8 cellular contexts compared by ENCODE assay signal in the genomic region with DNA sequence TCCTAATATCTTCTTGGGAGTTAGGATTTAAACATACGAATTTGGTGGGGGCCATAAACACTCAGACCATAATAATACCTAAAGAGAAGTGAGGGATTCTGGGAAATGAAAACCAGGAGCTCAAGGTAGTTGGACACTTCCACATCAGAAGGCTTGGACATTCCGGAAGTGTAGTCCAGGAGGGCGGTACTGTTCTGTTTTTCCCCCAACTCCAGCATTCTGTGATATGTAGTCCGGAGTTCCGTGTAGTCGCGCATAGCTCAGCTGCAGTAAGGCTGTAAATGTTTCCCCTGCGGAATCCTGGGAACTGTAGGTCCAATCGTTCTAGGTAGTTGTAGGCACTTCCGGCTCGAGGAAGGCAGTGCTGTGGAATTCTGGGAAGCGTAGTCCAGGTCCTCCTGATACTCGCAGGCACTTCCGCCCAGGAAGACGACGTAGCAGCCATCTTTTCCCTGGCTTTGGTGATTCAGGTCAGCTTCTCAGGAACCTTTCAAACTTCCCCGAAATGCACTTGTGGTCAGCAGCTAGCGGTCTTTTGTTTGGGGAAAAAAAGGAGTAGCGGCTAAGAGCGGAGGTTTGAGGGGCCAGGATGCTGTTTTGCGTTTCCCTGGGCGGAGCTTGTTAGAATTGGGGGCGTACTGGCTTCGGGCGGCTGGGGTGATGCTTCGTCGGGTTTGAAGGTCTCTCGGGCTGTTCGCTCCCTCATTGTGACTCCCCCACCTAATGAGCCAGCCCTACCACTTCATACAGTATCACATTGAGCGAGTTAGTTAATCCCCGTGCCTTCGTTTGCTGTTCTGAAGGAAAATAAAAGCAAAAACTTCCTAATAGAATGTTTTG. TPM values are rescaled to one million over a fixed set of nuclear protein-coding genes. Genes with fewer than 3 reads are reported as not detected.
A peak's percentile ranks its signal among the peaks of the same experiment; 100 is the strongest.
DNase-seq lines count a peak whose midpoint lies in the region; ATAC-seq and TF ChIP-seq lines count a peak whose summit lies in the region.

A gene (plus strand): TSS at position 428 of the 840 bp plus-strand sequence. CDS start 4,981 bp downstream, outside the sequence.

- intact Hi-C loops in heart right ventricle (cut with DNase I) = loop anchor here in 6 of 10 donors (1.0 to 10.0 kb wide), 12 partner anchors 24 to 139 kb away; a partner anchor contains a TSS
- intact Hi-C loops in posterior cingulate gyrus (cut with DNase I) = loop anchor here (1.0 to 2.0 kb wide), 5 partner anchors 24 to 114 kb away; a partner anchor contains a TSS

- peak; percentile 28 for TF ChIP-seq POLR2A in GM10847 (IDR thresholded peaks at IDR 0.05; ENCODE audit: extremely low read depth, insufficient read length)
- peak in 2 of 4 donors; percentile 9 to 52 for TF ChIP-seq POLR2A in upper lobe of left lung (IDR thresholded peaks at IDR 0.05)

- TF ChIP-seq EP300 in upper lobe of left lung (IDR thresholded peaks at IDR 0.05) = no peak

- H3K4me3 ChIP-seq in heart right ventricle (peak within 1 kb of the TSS; percentile 55 to 86 (median 71)), upper lobe of left lung (peak within 1 kb of the TSS; percentile 53 to 83 (median 80))

- H3K27me3 ChIP-seq in heart right ventricle (no peaks in the 10 kb centered on the region), upper lobe of left lung (no peaks in the 10 kb centered on the region)

- WGBS in heart right ventricle, 2 donors = 0% methylated on average over 32 of the region's 32 CpGs
- 1% methylated on average over 32 of the region's 32 CpGs for WGBS in upper lobe of left lung, 2 donors

- H3K4me1 ChIP-seq in heart right ventricle (peaks cover 0 to 17% (median 12%) of the 10 kb centered on the region in 9 donors), upper lobe of left lung (peaks cover 0 to 21% (median 9%) of the 10 kb centered on the region in 4 donors)

- no peak for TF ChIP-seq CTCF in heart right ventricle (IDR thresholded peaks at IDR 0.05)
- no peak for TF ChIP-seq CTCF in upper lobe of left lung (IDR thresholded peaks at IDR 0.05)

- DNase-seq in NCI-H1417 treated with DMSO at 0.1 percent for 48 hours (lab: John Stamatoyannopoulos, UW) (peak; percentile 91), T follicular helper cell (ENCODE audit: low read depth) (peak; percentile 63), amniotic epithelial cell (ENCODE audit: low read depth) (peak; percentile 100), heart right ventricle (peak; percentile 76 to 95), posterior cingulate gyrus (peak; percentile 88 to 98 (median 92)), upper lobe of left lung (peak in 1 of 2 donors; percentile 97)

- H3K9me3 ChIP-seq in heart right ventricle (peaks cover 0 to 75% (median 27%) of the 10 kb centered on the region in 11 donors), upper lobe of left lung (peaks cover 23 to 78% (median 59%) of the 10 kb centered on the region in 4 donors)

- H3K27ac ChIP-seq in heart right ventricle (peak within 1 kb of the TSS; percentile 31 to 92 (median 86)), upper lobe of left lung (peak within 1 kb of the TSS; percentile 78 to 89 (median 84))

- H3K36me3 ChIP-seq in heart right ventricle = peaks cover 0 to 43% (median 28%) of the 10 kb centered on the region in 9 donors
- peaks cover 14 to 35% (median 22%) of the 10 kb centered on the region in 4 donors for H3K36me3 ChIP-seq in upper lobe of left lung

- ATAC-seq in HG02642 (IDR thresholded peaks at IDR 0.05; ENCODE audit: poor library complexity, unreplicated experiment) (peak; percentile 90), heart right ventricle (peak; percentile 99 to 100 (median 100)), upper lobe of left lung (ENCODE audit: low FRiP score in 2 of 2) (peak; percentile 99 to 100)

RNA-seq across cellular contexts. Expression of the gene that starts here (rescaled TPM):
- total RNA-seq in heart right ventricle (10 to 100 TPM; 17.0 to 30.6 (median 22.6) TPM), upper lobe of left lung (10 to 100 TPM in 5 of 6 donors, 1 to 10 TPM in 1; 6.8 to 25.8 (median 14.4) TPM)
- polyA plus RNA-seq in heart right ventricle = 10 to 100 TPM; 14.6 to 15.8 TPM
